In the genomic region with DNA sequence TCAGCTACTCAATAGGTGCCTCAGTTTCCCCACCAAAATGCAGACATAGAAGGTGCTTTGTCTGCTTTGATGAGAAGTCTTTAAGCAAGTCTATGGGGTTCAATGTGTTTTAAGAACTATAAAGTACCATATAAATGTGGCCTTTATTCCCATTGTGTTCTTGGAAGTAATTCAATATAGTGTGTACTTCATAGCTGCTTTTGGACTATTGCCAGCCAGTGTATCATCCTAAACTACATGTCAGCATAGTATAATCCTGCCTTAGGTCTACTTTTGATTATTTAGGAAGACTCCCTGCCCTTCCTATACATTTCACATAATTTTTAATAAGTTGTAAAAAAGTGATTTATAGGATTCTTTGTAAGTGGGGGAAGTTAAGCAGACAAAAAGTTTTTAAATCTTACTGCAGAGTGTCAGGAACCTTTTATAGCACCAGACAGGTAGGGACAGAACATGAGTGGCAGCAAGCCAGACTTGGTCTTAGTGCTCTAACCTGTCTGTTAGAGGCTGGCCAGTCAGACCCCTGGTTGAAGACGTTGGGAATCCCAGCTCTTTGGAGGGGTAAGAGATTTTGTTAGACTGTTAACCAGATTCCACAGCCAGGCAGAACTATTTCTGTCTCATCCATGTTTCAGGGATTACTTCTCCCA, we compare ENCODE assay signal across 15 cellular contexts.
"Had no signal": no experiment of that assay in that cellular context is flagged by ENCODE, and none has a peak within 500 bp of the region (broad histone marks: within the 10 kb centered on the region; RNA-seq: fewer than 3 reads in every experiment).

No MANE protein-coding gene starts in this region.

- H3K4me1 Mint-ChIP-seq: activated B cell treated with CpG ODN at 0.5 μM for 24 hours, memory B cell, T-helper 17 cell had no signal

- H3K4me3 Mint-ChIP-seq: activated B cell treated with CpG ODN at 0.5 μM for 24 hours; activated CD4-positive, alpha-beta T cell treated with anti-CD3 and anti-CD28 coated beads, Interleukin-2, amount 10 ng/mL, durations not matched to agents 24 days and 14 days; memory B cell; stimulated activated naive CD8-positive, alpha-beta T cell treated with anti-CD3 and anti-CD28 coated beads, Interleukin-15, Interleukin-2, amounts not matched to agents 100 ng/mL and 50 ng/mL, for 24 hours; T-helper 17 cell had no signal

- H3K27me3 ChIP-seq: testis had no signal

- H3K27me3 Mint-ChIP-seq: activated B cell treated with CpG ODN at 0.5 μM for 24 hours; activated CD4-positive, alpha-beta T cell treated with anti-CD3 and anti-CD28 coated beads, Interleukin-2, amount 10 ng/mL, durations not matched to agents 24 days and 14 days; memory B cell; stimulated activated naive CD8-positive, alpha-beta T cell treated with anti-CD3 and anti-CD28 coated beads, Interleukin-15, Interleukin-2, amounts not matched to agents 100 ng/mL and 50 ng/mL, for 24 hours; T-helper 17 cell had no signal

- DNase-seq: activated B cell treated with CpG ODN at 0.5 μM for 24 hours; activated CD4-positive, alpha-beta T cell treated with anti-CD3 and anti-CD28 coated beads, Interleukin-2, amount 10 ng/mL, durations not matched to agents 24 days and 14 days; activated CD8-positive, alpha-beta memory T cell treated with anti-CD3 and anti-CD28 coated beads for 24 hours; activated naive CD4-positive, alpha-beta T cell treated with Interleukin-2 at 50 U/mL for 16 hours; central memory CD4-positive, alpha-beta T cell; cortex of kidney; effector memory CD4-positive, alpha-beta T cell; hypothalamus; stimulated activated CD4-positive, alpha-beta T cell treated with anti-CD3 and anti-CD28 coated beads, Interleukin-15, amount 100 ng/mL, for 24 hours; stimulated activated CD4-positive, alpha-beta T cell treated with anti-CD3 and anti-CD28 coated beads, Interleukin-4, amount 100 ng/mL, for 24 hours; T-helper 17 cell; testis had no signal

- H3K9me3 Mint-ChIP-seq: memory B cell; stimulated activated naive CD8-positive, alpha-beta T cell treated with anti-CD3 and anti-CD28 coated beads, Interleukin-15, Interleukin-2, amounts not matched to agents 100 ng/mL and 50 ng/mL, for 24 hours had no signal

- H3K4me1 ChIP-seq: testis had no signal

- H3K9me3 ChIP-seq: testis had no signal

- H3K27ac ChIP-seq: epithelial cell of prostate, testis had no signal

- H3K27ac Mint-ChIP-seq: activated B cell treated with CpG ODN at 0.5 μM for 24 hours; activated CD4-positive, alpha-beta T cell treated with anti-CD3 and anti-CD28 coated beads, Interleukin-2, amount 10 ng/mL, durations not matched to agents 24 days and 14 days; memory B cell; stimulated activated naive CD8-positive, alpha-beta T cell treated with anti-CD3 and anti-CD28 coated beads, Interleukin-15, Interleukin-2, amounts not matched to agents 100 ng/mL and 50 ng/mL, for 24 hours had no signal

- ATAC-seq: T-helper 17 cell had no signal

- H3K4me3 ChIP-seq: testis had no signal
